8 cellular contexts compared by ENCODE assay signal in the genomic region with DNA sequence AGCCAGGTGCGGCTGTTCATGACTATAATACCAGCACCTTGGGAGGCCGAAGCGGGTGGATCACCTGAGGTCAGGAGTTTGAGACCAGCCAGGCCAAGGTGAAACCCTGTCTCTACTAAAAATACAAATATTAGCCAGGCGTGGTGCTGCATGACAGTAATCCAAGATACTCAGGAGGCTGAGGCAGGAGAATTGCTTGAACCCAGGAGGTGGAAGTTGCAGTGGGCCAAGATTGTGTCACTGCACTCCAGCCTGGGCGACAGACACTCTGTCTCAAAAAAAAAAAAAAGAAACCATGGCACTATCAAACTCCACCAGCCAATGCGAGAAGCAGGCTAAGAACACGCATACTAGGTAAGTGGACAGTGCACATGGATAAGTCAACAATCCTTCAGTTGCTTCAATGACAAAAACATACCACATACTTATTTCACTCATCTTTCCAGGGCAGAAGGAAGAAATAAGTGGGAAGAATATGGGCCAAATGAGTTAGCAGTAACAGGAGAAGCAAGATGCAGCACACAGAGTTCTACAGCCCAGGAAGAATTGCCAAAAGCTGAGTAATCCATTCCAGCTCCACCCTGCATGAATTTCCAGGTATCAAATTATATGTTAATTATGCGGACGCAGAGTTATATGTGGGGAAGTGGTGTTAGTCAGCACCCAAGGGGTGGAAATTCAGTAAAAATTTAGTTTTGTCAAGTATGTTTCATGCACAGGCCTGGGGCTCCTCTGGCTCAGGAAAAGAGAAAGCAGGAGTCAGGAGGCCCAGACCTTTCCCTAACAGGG. TPM values are rescaled to one million over a fixed set of nuclear protein-coding genes. Genes with fewer than 3 reads are reported as not detected.
A peak's percentile ranks its signal among the peaks of the same experiment; 100 is the strongest.
DNase-seq lines count a peak whose midpoint lies in the region; ATAC-seq and TF ChIP-seq lines count a peak whose summit lies in the region.

No MANE protein-coding gene starts in this region.

- H3K4me1 ChIP-seq in esophagus muscularis mucosa: peaks cover 66 to 98% (median 93%) of the 10 kb centered on the region in 4 donors
- H3K4me1 ChIP-seq in osteoblast (ENCODE audit: insufficient read depth, low read length): peaks cover 54% of the 10 kb centered on the region

- TF ChIP-seq CTCF in esophagus muscularis mucosa (IDR thresholded peaks at IDR 0.05) (no peak), osteoblast (IDR thresholded peaks at IDR 0.05; ENCODE audit: extremely low read depth, low read depth, low read length) (no peak)

- intact Hi-C loops in esophagus muscularis mucosa (cut with DNase I): loop anchor here (5.0 kb wide), 1 partner anchor 63 kb away; no protein-coding TSS in a partner anchor

- no peaks in the 10 kb centered on the region for H3K36me3 ChIP-seq in esophagus muscularis mucosa
- no peaks in the 10 kb centered on the region for H3K36me3 ChIP-seq in osteoblast (ENCODE audit: insufficient read depth, low read length)

- POLR2A ChIA-PET in activated CD4-positive, alpha-beta memory T cell treated with anti-CD3 and anti-CD28 coated beads, Interleukin-2, amount 10 ng/mL, durations not matched to agents 7 days and 5 days (lab: Charles Lee): no interaction called here

- CTCF ChIA-PET in activated CD4-positive, alpha-beta memory T cell treated with anti-CD3 and anti-CD28 coated beads, Interleukin-2, amount 10 ng/mL, durations not matched to agents 7 days and 5 days (lab: Charles Lee): no interaction called here

- H3K9me3 Mint-ChIP-seq in activated CD4-positive, alpha-beta memory T cell treated with anti-CD3 and anti-CD28 coated beads, Interleukin-2, amount 10 ng/mL, durations not matched to agents 7 days and 5 days: no peaks in the 10 kb centered on the region

- peak overlapping the region; percentile 90 for H3K4me2 ChIP-seq in osteoblast (ENCODE audit: insufficient read depth, low read length)

- ATAC-seq in HG03139 (IDR thresholded peaks at IDR 0.05; ENCODE audit: unreplicated experiment) (no peak), HG03108 (IDR thresholded peaks at IDR 0.05; ENCODE audit: unreplicated experiment) (no peak), HG02970 (IDR thresholded peaks at IDR 0.05; ENCODE audit: low FRiP score, unreplicated experiment) (no peak)

- H3K9me3 ChIP-seq in esophagus muscularis mucosa (no peaks in the 10 kb centered on the region), osteoblast (ENCODE audit: low read depth, low read length) (no peaks in the 10 kb centered on the region)

- WGBS in esophagus muscularis mucosa: 69% methylated on average over 9 of the region's 9 CpGs

- H3K4me1 Mint-ChIP-seq in activated CD4-positive, alpha-beta memory T cell treated with anti-CD3 and anti-CD28 coated beads, Interleukin-2, amount 10 ng/mL, durations not matched to agents 7 days and 5 days: no peaks in the 10 kb centered on the region

- no peak overlapping the region for H3K4me3 Mint-ChIP-seq in activated CD4-positive, alpha-beta memory T cell treated with anti-CD3 and anti-CD28 coated beads, Interleukin-2, amount 10 ng/mL, durations not matched to agents 7 days and 5 days

- no peaks in the 10 kb centered on the region for H3K27me3 Mint-ChIP-seq in activated CD4-positive, alpha-beta memory T cell treated with anti-CD3 and anti-CD28 coated beads, Interleukin-2, amount 10 ng/mL, durations not matched to agents 7 days and 5 days

- no peak for TF ChIP-seq POLR2A in esophagus muscularis mucosa (IDR thresholded peaks at IDR 0.05; ENCODE audit: low read depth)

- peaks cover 17% of the 10 kb centered on the region for H4K20me1 ChIP-seq in osteoblast (ENCODE audit: insufficient read depth, low read length)

- no peaks in the 10 kb centered on the region for H3K36me3 Mint-ChIP-seq in activated CD4-positive, alpha-beta memory T cell treated with anti-CD3 and anti-CD28 coated beads, Interleukin-2, amount 10 ng/mL, durations not matched to agents 7 days and 5 days (ENCODE audit: low read depth)

- H3K79me2 ChIP-seq in osteoblast (ENCODE audit: insufficient read depth, low read length): peaks cover 84% of the 10 kb centered on the region

- DNase-seq in AG08396 (ENCODE audit: low spot score): peak; percentile 57
- DNase-seq in NCI-H2196 (lab: John Stamatoyannopoulos, UW; ENCODE audit: unreplicated experiment): peak; percentile 12
- no peak for DNase-seq in esophagus muscularis mucosa (ENCODE audit: extremely low spot score)
- DNase-seq in osteoblast (ENCODE audit: insufficient read length, low spot score, missing footprints): peak; percentile 88
- no peak for DNase-seq in activated CD4-positive, alpha-beta memory T cell treated with anti-CD3 and anti-CD28 coated beads, Interleukin-2, amount 10 ng/mL, durations not matched to agents 7 days and 5 days

- H3K4me3 ChIP-seq in esophagus muscularis mucosa: peak overlapping the region; percentile 1 to 27 (median 18)
- peak overlapping the region; percentile 63 for H3K4me3 ChIP-seq in osteoblast (ENCODE audit: insufficient read depth, low read length)

- TF ChIP-seq EP300 in esophagus muscularis mucosa (IDR thresholded peaks at IDR 0.05): no peak

- peak overlapping the region; percentile 76 to 81 (median 78) for H3K27ac ChIP-seq in esophagus muscularis mucosa (replicated peaks in 1 of 4)
- H3K27ac ChIP-seq in osteoblast (ENCODE audit: low read depth, low read length): peak overlapping the region; percentile 92

- H3K27me3 ChIP-seq in esophagus muscularis mucosa: no peaks in the 10 kb centered on the region
- H3K27me3 ChIP-seq in osteoblast (ENCODE audit: insufficient read depth, low read length): no peaks in the 10 kb centered on the region

- H2AFZ ChIP-seq in osteoblast (ENCODE audit: low read length): peak overlapping the region; percentile 75

- H3K27ac Mint-ChIP-seq in activated CD4-positive, alpha-beta memory T cell treated with anti-CD3 and anti-CD28 coated beads, Interleukin-2, amount 10 ng/mL, durations not matched to agents 7 days and 5 days: no peak overlapping the region

RNA-seq across cellular contexts. Expression of gene ZFHX3, which starts 58.5 kb away (rescaled TPM):
- total RNA-seq in esophagus muscularis mucosa (10 to 100 TPM; 25.7 to 53.0 (median 30.6) TPM), osteoblast (14.1 and 14.5 TPM in 2 replicates)
- total RNA-seq in activated CD4-positive, alpha-beta memory T cell treated with anti-CD3 and anti-CD28 coated beads, Interleukin-2, amount 10 ng/mL, durations not matched to agents 7 days and 5 days: under 1 TPM; 0.38 to 0.43 TPM

Comparison
In these comparisons a context has a peak if more than half of its experiments do, and no peak if none do; other contexts are left out.
1. DNase-seq: peak in AG08396 (single experiment), NCI-H2196 (single experiment) and osteoblast (single experiment); none in esophagus muscularis mucosa (single experiment) and activated CD4-positive, alpha-beta memory T cell treated with anti-CD3 and anti-CD28 coated beads, Interleukin-2, amount 10 ng/mL, durations not matched to agents 7 days and 5 days (single experiment).
2. RNA of gene ZFHX3, which starts 58.5 kb away (total RNA-seq): 25.7 to 53.0 TPM in esophagus muscularis mucosa and 14.1 to 14.5 TPM in osteoblast; 0.38 to 0.43 TPM in activated CD4-positive, alpha-beta memory T cell treated with anti-CD3 and anti-CD28 coated beads, Interleukin-2, amount 10 ng/mL, durations not matched to agents 7 days and 5 days; every median in the first group is over 10 times any median in the second.